Comparison of ENCODE assay signal across 1 cellular context in genomic region chr10:46536171-46536570, GRCh38.
TF ChIP-seq lines count a peak whose summit lies in the region.

No MANE protein-coding gene starts in this region.

TF ChIP-seq in WTC11, 78 proteins besides CTCF, POLR2A, EP300 and RAD21 (continued from another document):
- TF ChIP-seq, protein P1, sequence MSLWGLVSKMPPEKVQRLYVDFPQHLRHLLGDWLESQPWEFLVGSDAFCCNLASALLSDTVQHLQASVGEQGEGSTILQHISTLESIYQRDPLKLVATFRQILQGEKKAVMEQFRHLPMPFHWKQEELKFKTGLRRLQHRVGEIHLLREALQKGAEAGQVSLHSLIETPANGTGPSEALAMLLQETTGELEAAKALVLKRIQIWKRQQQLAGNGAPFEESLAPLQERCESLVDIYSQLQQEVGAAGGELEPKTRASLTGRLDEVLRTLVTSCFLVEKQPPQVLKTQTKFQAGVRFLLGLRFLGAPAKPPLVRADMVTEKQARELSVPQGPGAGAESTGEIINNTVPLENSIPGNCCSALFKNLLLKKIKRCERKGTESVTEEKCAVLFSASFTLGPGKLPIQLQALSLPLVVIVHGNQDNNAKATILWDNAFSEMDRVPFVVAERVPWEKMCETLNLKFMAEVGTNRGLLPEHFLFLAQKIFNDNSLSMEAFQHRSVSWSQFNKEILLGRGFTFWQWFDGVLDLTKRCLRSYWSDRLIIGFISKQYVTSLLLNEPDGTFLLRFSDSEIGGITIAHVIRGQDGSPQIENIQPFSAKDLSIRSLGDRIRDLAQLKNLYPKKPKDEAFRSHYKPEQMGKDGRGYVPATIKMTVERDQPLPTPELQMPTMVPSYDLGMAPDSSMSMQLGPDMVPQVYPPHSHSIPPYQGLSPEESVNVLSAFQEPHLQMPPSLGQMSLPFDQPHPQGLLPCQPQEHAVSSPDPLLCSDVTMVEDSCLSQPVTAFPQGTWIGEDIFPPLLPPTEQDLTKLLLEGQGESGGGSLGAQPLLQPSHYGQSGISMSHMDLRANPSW (CRISPR knock-in tag; conservative IDR thresholded peaks at IDR 0.05; ENCODE audit: low read depth): no peak
- TF ChIP-seq FOXJ3 (CRISPR knock-in tag; IDR thresholded peaks at IDR 0.05; ENCODE audit: borderline replicate concordance): no peak
- no peak for TF ChIP-seq SMAD3 (CRISPR knock-in tag; IDR thresholded peaks at IDR 0.05; ENCODE audit: borderline replicate concordance)
- TF ChIP-seq ZNF232 (CRISPR knock-in tag; IDR thresholded peaks at IDR 0.05): no peak
- no peak for TF ChIP-seq NFYB (CRISPR knock-in tag; conservative IDR thresholded peaks at IDR 0.05; ENCODE audit: low read depth)
- TF ChIP-seq IRF1 (CRISPR knock-in tag; IDR thresholded peaks at IDR 0.05): no peak
